Comparison of ENCODE assay signal across 2 cellular contexts in the genomic region with DNA sequence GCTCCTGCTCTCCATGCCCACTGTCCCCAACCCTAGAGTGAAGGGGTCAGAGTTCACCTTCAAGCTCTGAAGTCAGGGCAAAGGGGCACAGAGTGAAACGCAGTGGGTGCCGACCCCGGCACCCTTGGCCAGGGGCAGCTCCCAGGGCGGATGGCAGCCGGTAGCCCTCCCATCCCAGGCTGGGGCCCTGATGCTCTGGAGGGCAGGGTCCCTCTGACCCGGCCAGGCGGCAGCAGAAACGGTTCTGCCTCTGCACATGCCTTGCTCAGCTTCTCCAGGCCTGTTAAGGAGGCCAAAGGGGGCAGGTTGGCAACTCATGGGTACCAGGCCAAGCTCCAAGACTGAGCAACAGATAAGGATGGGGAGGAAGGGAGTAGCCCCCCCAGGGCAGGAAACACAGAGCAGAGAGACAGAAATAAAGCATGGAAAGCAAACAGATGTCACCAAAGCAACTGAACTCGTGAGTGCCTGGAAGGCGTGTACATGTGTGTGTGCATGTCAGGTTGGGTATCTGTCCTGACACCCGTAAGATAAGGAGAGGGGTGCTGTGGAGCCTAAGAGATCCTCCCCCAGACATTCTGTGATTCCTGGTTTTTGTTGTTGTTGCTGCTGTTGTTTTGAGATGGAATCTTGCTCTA.
TF ChIP-seq lines count a peak whose summit lies in the region.

No MANE protein-coding gene starts in this region.

TF ChIP-seq in A549, 52 proteins besides CTCF, POLR2A, EP300 and RAD21 (continued from another document):
- TF ChIP-seq, protein P1, sequence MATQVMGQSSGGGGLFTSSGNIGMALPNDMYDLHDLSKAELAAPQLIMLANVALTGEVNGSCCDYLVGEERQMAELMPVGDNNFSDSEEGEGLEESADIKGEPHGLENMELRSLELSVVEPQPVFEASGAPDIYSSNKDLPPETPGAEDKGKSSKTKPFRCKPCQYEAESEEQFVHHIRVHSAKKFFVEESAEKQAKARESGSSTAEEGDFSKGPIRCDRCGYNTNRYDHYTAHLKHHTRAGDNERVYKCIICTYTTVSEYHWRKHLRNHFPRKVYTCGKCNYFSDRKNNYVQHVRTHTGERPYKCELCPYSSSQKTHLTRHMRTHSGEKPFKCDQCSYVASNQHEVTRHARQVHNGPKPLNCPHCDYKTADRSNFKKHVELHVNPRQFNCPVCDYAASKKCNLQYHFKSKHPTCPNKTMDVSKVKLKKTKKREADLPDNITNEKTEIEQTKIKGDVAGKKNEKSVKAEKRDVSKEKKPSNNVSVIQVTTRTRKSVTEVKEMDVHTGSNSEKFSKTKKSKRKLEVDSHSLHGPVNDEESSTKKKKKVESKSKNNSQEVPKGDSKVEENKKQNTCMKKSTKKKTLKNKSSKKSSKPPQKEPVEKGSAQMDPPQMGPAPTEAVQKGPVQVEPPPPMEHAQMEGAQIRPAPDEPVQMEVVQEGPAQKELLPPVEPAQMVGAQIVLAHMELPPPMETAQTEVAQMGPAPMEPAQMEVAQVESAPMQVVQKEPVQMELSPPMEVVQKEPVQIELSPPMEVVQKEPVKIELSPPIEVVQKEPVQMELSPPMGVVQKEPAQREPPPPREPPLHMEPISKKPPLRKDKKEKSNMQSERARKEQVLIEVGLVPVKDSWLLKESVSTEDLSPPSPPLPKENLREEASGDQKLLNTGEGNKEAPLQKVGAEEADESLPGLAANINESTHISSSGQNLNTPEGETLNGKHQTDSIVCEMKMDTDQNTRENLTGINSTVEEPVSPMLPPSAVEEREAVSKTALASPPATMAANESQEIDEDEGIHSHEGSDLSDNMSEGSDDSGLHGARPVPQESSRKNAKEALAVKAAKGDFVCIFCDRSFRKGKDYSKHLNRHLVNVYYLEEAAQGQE (IDR thresholded peaks at IDR 0.05), result no peak
- TF ChIP-seq MYC (IDR thresholded peaks at IDR 0.05; ENCODE audit: borderline replicate concordance, low read length), result no peak
- TF ChIP-seq, protein P2, sequence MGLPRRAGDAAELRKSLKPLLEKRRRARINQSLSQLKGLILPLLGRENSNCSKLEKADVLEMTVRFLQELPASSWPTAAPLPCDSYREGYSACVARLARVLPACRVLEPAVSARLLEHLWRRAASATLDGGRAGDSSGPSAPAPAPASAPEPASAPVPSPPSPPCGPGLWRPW (IDR thresholded peaks at IDR 0.05), result no peak
- TF ChIP-seq POLR2AphosphoS2 (conservative IDR thresholded peaks at IDR 0.05; ENCODE audit: low read length), result no peak
- TF ChIP-seq MAZ (IDR thresholded peaks at IDR 0.05; ENCODE audit: borderline replicate concordance, low read depth, low read length), result no peak

TF ChIP-seq in HepG2, 621 proteins besides CTCF, POLR2A, EP300 and RAD21 (continued from another document):
- TF ChIP-seq, protein P3, sequence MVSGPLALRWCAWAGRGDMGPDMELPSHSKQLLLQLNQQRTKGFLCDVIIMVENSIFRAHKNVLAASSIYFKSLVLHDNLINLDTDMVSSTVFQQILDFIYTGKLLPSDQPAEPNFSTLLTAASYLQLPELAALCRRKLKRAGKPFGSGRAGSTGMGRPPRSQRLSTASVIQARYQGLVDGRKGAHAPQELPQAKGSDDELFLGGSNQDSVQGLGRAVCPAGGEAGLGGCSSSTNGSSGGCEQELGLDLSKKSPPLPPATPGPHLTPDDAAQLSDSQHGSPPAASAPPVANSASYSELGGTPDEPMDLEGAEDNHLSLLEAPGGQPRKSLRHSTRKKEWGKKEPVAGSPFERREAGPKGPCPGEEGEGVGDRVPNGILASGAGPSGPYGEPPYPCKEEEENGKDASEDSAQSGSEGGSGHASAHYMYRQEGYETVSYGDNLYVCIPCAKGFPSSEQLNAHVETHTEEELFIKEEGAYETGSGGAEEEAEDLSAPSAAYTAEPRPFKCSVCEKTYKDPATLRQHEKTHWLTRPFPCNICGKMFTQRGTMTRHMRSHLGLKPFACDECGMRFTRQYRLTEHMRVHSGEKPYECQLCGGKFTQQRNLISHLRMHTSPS (CRISPR knock-in tag; IDR thresholded peaks at IDR 0.05; ENCODE audit: low read depth), result peak; percentile 57; the same call in 1 of the 2 replicates
- no peak for TF ChIP-seq NR2F6 (IDR thresholded peaks at IDR 0.05)
- peak; percentile 10; the same call in 1 of the 2 replicates for TF ChIP-seq NR2F6 (CRISPR knock-in tag; IDR thresholded peaks at IDR 0.05)
- TF ChIP-seq, protein P4, sequence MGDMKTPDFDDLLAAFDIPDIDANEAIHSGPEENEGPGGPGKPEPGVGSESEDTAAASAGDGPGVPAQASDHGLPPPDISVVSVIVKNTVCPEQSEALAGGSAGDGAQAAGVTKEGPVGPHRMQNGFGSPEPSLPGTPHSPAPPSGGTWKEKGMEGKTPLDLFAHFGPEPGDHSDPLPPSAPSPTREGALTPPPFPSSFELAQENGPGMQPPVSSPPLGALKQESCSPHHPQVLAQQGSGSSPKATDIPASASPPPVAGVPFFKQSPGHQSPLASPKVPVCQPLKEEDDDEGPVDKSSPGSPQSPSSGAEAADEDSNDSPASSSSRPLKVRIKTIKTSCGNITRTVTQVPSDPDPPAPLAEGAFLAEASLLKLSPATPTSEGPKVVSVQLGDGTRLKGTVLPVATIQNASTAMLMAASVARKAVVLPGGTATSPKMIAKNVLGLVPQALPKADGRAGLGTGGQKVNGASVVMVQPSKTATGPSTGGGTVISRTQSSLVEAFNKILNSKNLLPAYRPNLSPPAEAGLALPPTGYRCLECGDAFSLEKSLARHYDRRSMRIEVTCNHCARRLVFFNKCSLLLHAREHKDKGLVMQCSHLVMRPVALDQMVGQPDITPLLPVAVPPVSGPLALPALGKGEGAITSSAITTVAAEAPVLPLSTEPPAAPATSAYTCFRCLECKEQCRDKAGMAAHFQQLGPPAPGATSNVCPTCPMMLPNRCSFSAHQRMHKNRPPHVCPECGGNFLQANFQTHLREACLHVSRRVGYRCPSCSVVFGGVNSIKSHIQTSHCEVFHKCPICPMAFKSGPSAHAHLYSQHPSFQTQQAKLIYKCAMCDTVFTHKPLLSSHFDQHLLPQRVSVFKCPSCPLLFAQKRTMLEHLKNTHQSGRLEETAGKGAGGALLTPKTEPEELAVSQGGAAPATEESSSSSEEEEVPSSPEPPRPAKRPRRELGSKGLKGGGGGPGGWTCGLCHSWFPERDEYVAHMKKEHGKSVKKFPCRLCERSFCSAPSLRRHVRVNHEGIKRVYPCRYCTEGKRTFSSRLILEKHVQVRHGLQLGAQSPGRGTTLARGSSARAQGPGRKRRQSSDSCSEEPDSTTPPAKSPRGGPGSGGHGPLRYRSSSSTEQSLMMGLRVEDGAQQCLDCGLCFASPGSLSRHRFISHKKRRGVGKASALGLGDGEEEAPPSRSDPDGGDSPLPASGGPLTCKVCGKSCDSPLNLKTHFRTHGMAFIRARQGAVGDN (CRISPR knock-in tag; IDR thresholded peaks at IDR 0.05), result peak; percentile 46; the same call in 1 of the 2 replicates
- TF ChIP-seq HNRNPL (IDR thresholded peaks at IDR 0.05; ENCODE audit: low read depth, low read length), result peak; percentile 32; the same call in 1 of the 2 replicates
- TF ChIP-seq, protein P5, sequence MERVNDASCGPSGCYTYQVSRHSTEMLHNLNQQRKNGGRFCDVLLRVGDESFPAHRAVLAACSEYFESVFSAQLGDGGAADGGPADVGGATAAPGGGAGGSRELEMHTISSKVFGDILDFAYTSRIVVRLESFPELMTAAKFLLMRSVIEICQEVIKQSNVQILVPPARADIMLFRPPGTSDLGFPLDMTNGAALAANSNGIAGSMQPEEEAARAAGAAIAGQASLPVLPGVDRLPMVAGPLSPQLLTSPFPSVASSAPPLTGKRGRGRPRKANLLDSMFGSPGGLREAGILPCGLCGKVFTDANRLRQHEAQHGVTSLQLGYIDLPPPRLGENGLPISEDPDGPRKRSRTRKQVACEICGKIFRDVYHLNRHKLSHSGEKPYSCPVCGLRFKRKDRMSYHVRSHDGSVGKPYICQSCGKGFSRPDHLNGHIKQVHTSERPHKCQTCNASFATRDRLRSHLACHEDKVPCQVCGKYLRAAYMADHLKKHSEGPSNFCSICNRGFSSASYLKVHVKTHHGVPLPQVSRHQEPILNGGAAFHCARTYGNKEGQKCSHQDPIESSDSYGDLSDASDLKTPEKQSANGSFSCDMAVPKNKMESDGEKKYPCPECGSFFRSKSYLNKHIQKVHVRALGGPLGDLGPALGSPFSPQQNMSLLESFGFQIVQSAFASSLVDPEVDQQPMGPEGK (CRISPR knock-in tag; IDR thresholded peaks at IDR 0.05), result peak; percentile 74; the same call in 1 of the 2 replicates
- 0 out of 2 replicates have a peak, but pooled peaks have one; percentile 15 for TF ChIP-seq RXRB (CRISPR knock-in tag; IDR thresholded peaks at IDR 0.05; ENCODE audit: borderline replicate concordance)
- no peak for TF ChIP-seq NFKB2 (CRISPR knock-in tag; IDR thresholded peaks at IDR 0.05; ENCODE audit: borderline replicate concordance)
- peak; percentile 34 for TF ChIP-seq HNF4A (CRISPR knock-in tag; IDR thresholded peaks at IDR 0.05)
TF ChIP-seq in HepG2: peak in this region for 8.
